ENCODE assay signal across 8 cellular contexts in the genomic region with DNA sequence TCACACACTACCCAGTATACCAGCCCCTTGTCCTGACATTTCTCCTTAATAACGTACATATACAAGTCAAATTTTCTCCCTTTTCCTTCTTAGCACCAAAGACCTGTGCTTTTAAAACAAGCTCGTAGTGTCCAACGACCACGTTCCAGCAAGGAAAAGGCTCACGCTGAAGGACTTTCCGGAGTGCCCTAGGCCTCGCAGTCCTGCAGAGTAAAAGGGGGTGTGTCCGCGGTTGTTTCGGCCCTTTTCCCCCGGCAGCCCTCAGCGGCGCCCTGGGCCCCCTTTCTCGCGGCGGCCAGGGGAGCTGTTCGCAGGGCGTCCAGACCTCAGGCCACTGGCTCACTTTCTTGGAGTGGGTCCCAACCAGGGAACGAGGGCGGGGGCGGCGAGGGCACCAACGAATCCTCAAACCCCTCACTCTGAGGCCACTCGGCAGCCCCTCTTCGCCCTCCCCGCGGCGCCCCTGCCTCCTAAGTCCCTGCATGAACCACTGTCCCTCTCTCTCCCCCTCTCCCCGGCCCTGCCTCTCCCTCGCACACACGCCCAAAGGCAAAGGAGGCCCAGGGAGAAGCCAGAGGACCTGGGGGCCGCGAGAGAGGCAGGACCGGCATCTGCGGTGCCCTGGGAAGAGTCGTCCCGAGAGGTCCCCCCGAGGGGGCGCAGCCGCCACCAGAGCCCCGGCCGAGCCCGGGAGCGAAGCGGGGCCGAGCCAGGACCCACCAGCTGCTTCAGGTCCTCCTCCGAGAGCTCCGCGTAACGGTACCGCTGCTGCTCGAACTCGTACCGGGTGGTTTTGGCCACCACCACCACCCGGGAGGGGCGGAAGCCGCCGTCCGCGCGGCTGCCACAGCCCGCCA. TPM values are rescaled to one million over a fixed set of nuclear protein-coding genes. Genes with fewer than 3 reads are reported as not detected.
DNase-seq lines count a peak whose midpoint lies in the region; ATAC-seq and TF ChIP-seq lines count a peak whose summit lies in the region.

No MANE protein-coding gene starts in this region.

- H3K36me3 ChIP-seq in WERI-Rb-1 (no peaks in the 10 kb centered on the region), spleen (no peaks in the 10 kb centered on the region)

- no peaks in the 10 kb centered on the region for H3K27me3 Mint-ChIP-seq in central memory CD8-positive, alpha-beta T cell

- H3K4me3 Mint-ChIP-seq in central memory CD8-positive, alpha-beta T cell: peak overlapping the region; percentile 79

- intact Hi-C loops in spleen (cut with DNase I; ENCODE audit: low total_unique reads): no loop called here

- TF ChIP-seq POLR2A in NB4 (IDR thresholded peaks at IDR 0.05; ENCODE audit: extremely low read depth, insufficient read length) (peak; percentile 52), spleen (IDR thresholded peaks at IDR 0.05) (no peak)

- H3K36me3 Mint-ChIP-seq in central memory CD8-positive, alpha-beta T cell (ENCODE audit: insufficient read depth): peaks cover 8% of the 10 kb centered on the region

- DNase-seq in DMS 273 (lab: John Stamatoyannopoulos, UW; ENCODE audit: unreplicated experiment) (peak; percentile 84), DMS 273 treated with DMSO at 0.1 percent for 48 hours (lab: John Stamatoyannopoulos, UW) (no peak), NB4 (ENCODE audit: low read depth) (peak; percentile 82), WERI-Rb-1 (peak; percentile 56), islet precursor cell (peak; percentile 87), spleen (peak; percentile 90)
- DNase-seq in central memory CD8-positive, alpha-beta T cell (ENCODE audit: low spot score in 2 of 2): peak in 1 of 2 donors; percentile 12

- ATAC-seq in HG02642 (IDR thresholded peaks at IDR 0.05; ENCODE audit: poor library complexity, unreplicated experiment): peak; percentile 27
- ATAC-seq in central memory CD8-positive, alpha-beta T cell (replicated peaks; ENCODE audit: extremely low read depth, poor library complexity, severe bottlenecking): no peak

- TF ChIP-seq CTCF in NB4 (IDR thresholded peaks at IDR 0.05; ENCODE audit: low read depth, low read length) (no peak), WERI-Rb-1 (IDR thresholded peaks at IDR 0.05; ENCODE audit: low read depth, low read length) (0 out of 2 replicates have a peak, but pooled peaks have one; percentile 29), spleen (IDR thresholded peaks at IDR 0.05 in 8 of 11, conservative IDR thresholded peaks at IDR 0.05 in 3 of 11) (peak in 2 of 11 experiments; percentile 4 to 16)

- H3K27ac Mint-ChIP-seq in central memory CD8-positive, alpha-beta T cell (ENCODE audit: low read depth): peak overlapping the region; percentile 94

- peak overlapping the region; percentile 79 for H3K27ac ChIP-seq in WERI-Rb-1
- peak overlapping the region; percentile 93 to 98 (median 96) for H3K27ac ChIP-seq in spleen

- no peaks in the 10 kb centered on the region for H3K27me3 ChIP-seq in WERI-Rb-1 (ENCODE audit: insufficient read depth, low read depth, severe bottlenecking)
- no peaks in the 10 kb centered on the region for H3K27me3 ChIP-seq in spleen (replicated peaks in 1 of 7)

- H3K4me3 ChIP-seq in NB4 (ENCODE audit: low read depth, low read length) (peak overlapping the region; percentile 82), WERI-Rb-1 (ENCODE audit: low read depth, low read length) (peak overlapping the region; percentile 86), spleen (peak overlapping the region; percentile 57 to 82 (median 72))

- peaks cover 5% of the 10 kb centered on the region for H3K9me3 ChIP-seq in WERI-Rb-1 (ENCODE audit: severe bottlenecking)
- no peaks in the 10 kb centered on the region for H3K9me3 ChIP-seq in spleen

- H3K4me1 ChIP-seq in spleen: peaks cover 13 to 61% (median 48%) of the 10 kb centered on the region in 6 donors

- 1 to 2% (median 1%) methylated on average over 26 to 62 of the region's 62 CpGs for WGBS in spleen, 5 donors

- no peaks in the 10 kb centered on the region for H3K9me3 Mint-ChIP-seq in central memory CD8-positive, alpha-beta T cell

- peaks cover 47% of the 10 kb centered on the region for H3K4me1 Mint-ChIP-seq in central memory CD8-positive, alpha-beta T cell

RNA-seq across cellular contexts. Expression of a gene that starts 0.7 kb away (rescaled TPM):
- total RNA-seq in spleen: 10 to 100 TPM; 14.7 to 21.8 (median 18.5) TPM
- polyA plus RNA-seq in spleen: 1 to 10 TPM; 5.3 to 7.3 (median 5.5) TPM
